8 cellular contexts compared by ENCODE assay signal in the genomic region with DNA sequence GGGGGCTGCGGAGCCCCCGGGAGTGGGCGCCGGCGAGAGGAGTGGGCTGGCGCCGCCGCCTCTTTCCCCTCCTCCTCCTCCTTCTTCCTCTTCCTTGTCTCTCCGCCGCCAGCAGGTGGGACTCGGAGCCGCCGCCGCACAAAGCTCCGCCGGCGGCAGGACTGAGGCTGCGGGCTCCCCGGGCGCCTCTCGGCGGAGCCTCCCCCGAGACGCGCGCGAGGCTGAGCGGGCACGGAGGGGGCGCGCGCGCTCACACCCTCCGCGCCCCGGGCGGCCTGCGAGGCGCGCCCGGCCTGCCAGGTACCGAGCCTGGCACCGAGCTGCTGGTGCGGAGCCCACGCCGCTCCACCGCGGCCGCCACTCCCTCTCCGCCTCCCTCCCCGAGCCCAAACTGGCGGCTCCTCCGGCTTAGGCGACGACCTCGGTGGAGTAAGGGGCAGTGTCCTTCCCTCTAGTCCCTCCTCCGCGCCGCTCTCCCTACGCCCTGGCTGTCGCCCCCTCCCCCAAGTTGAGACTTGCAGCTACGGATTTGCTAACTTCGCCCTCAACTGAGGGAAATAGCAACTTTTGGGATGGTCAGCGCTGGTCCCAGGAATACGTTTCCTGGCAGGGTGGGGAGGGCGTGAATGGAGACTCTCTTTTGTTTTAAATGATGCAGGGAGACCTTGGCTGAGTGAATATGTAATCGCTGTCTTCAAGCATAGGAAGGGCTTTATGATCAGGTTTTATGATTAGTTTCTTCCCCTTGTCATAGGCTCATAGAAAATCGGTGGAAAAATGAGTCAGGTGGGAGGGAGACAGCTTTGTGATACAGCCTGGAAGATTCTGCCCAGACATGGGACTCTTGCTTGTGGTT.
DNase-seq lines count a peak whose midpoint lies in the region; ATAC-seq and TF ChIP-seq lines count a peak whose summit lies in the region.

No MANE protein-coding gene starts in this region.

- no peaks in the 10 kb centered on the region for H3K36me3 ChIP-seq in DOHH2 (ENCODE audit: control insufficient read depth, low read length)

- peak overlapping the region; percentile 77 to 89 (median 84) for H3K4me3 Mint-ChIP-seq in IgD-negative memory B cell
- H3K4me3 Mint-ChIP-seq in central memory CD8-positive, alpha-beta T cell: peak overlapping the region; percentile 81

- H4K20me1 ChIP-seq in DOHH2 (ENCODE audit: control insufficient read depth, insufficient read depth, low read depth, low read length): no peaks in the 10 kb centered on the region

- intact Hi-C loops in lower leg skin (cut with DNase I; ENCODE audit: low total_unique reads): no loop called here

- no peaks in the 10 kb centered on the region; the same call in 1 of the 2 replicates for H3K27me3 ChIP-seq in DOHH2 (ENCODE audit: control insufficient read depth, low read length)

- TF ChIP-seq POLR2A in lower leg skin (IDR thresholded peaks at IDR 0.05): no peak

- peaks cover 0 to 10% (median 5%) of the 10 kb centered on the region in 3 donors for H3K4me1 Mint-ChIP-seq in IgD-negative memory B cell
- peaks cover 24% of the 10 kb centered on the region for H3K4me1 Mint-ChIP-seq in central memory CD8-positive, alpha-beta T cell

- peaks cover 32% of the 10 kb centered on the region for H3K79me2 ChIP-seq in DOHH2 (ENCODE audit: control insufficient read depth, low read length)

- H3K27ac Mint-ChIP-seq in IgD-negative memory B cell: no peak overlapping the region
- peak overlapping the region; percentile 20 for H3K27ac Mint-ChIP-seq in central memory CD8-positive, alpha-beta T cell (ENCODE audit: low read depth)

- H3K36me3 Mint-ChIP-seq in IgD-negative memory B cell: no peaks in the 10 kb centered on the region
- peaks cover 4% of the 10 kb centered on the region for H3K36me3 Mint-ChIP-seq in central memory CD8-positive, alpha-beta T cell (ENCODE audit: insufficient read depth)

- no peak overlapping the region for H3K27ac ChIP-seq in DOHH2 (ENCODE audit: low read depth, low read length)

- DNase-seq in T-helper 22 cell (ENCODE audit: low read depth) (peak; percentile 4), lower leg skin (ENCODE audit: low spot score in 2 of 2) (peak in 1 of 2 donors; percentile 85), mesenteric fat pad (ENCODE audit: low spot score) (no peak)
- no peak for DNase-seq in central memory CD8-positive, alpha-beta T cell (ENCODE audit: low spot score in 2 of 2)
- DNase-seq in stimulated activated CD8-positive, alpha-beta memory T cell treated with anti-CD3 and anti-CD28 coated beads, Interleukin-4, amount 100 ng/mL, for 48 hours: peak; percentile 52

- WGBS in lower leg skin, 2 donors: 2 to 3% methylated on average over 41 to 45 of the region's 68 CpGs

- H3K4me3 ChIP-seq in DOHH2 (ENCODE audit: low read length): peak overlapping the region; percentile 83
- peak overlapping the region; percentile 36 for H3K4me3 ChIP-seq in lower leg skin (ENCODE audit: low read depth, poor library complexity, severe bottlenecking)

- no peaks in the 10 kb centered on the region for H3K9me2 ChIP-seq in DOHH2 (replicated peaks; ENCODE audit: control insufficient read depth, low read length)

- H3K27me3 Mint-ChIP-seq in IgD-negative memory B cell: peaks cover 19% of the 10 kb centered on the region
- H3K27me3 Mint-ChIP-seq in central memory CD8-positive, alpha-beta T cell: peaks cover 90% of the 10 kb centered on the region

- no peak for TF ChIP-seq CTCF in DOHH2 (IDR thresholded peaks at IDR 0.05; ENCODE audit: low read depth, low read length, poor library complexity, severe bottlenecking)
- no peak for TF ChIP-seq CTCF in lower leg skin (IDR thresholded peaks at IDR 0.05)

- peak overlapping the region; percentile 93 for H3K4me2 ChIP-seq in DOHH2 (ENCODE audit: low read length)

- ATAC-seq in GM21390 (IDR thresholded peaks at IDR 0.05; ENCODE audit: unreplicated experiment): peak; percentile 68
- peak; percentile 71 for ATAC-seq in central memory CD8-positive, alpha-beta T cell (replicated peaks; ENCODE audit: extremely low read depth, poor library complexity, severe bottlenecking)

- H3K4me1 ChIP-seq in DOHH2 (ENCODE audit: control insufficient read depth, low read length): peaks cover 20% of the 10 kb centered on the region

- no peaks in the 10 kb centered on the region; the same call in 1 of the 2 replicates for H3F3A ChIP-seq in DOHH2 (ENCODE audit: control insufficient read depth, insufficient read depth)

- no peaks in the 10 kb centered on the region for H3K9me3 ChIP-seq in DOHH2 (ENCODE audit: control insufficient read depth, insufficient read depth, low read length)

- H3K9me3 Mint-ChIP-seq in IgD-negative memory B cell: no peaks in the 10 kb centered on the region
- H3K9me3 Mint-ChIP-seq in central memory CD8-positive, alpha-beta T cell: no peaks in the 10 kb centered on the region

Comparison
In these comparisons a context has a peak if more than half of its experiments do, and no peak if none do; other contexts are left out.
1. DNase-seq: peak in T-helper 22 cell (single experiment) and stimulated activated CD8-positive, alpha-beta memory T cell treated with anti-CD3 and anti-CD28 coated beads, Interleukin-4, amount 100 ng/mL, for 48 hours (single experiment); none in central memory CD8-positive, alpha-beta T cell (0 of 2) and mesenteric fat pad (single experiment).